ENCODE assay signal across 9 cellular contexts in the genomic region with DNA sequence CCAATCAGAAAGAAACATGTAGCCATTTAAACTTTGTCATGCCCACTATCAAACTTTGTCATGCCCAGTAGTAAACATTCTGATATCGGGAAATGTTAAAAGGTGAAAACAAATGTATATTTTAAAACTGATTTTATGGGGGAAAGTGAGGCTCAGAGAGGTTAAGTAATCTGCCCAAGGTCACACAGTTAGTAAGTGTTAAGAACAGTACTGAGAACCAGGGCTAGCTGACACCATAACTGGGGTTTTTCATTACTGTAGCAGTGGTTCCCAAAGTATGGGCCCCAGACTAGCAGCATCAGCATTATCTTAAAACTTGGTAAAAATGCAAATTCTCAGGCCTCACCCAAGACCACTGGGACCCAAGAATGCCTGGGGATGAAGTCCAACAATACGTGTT. TPM values are rescaled to one million over a fixed set of nuclear protein-coding genes. Genes with fewer than 3 reads are reported as not detected.
"Had no signal": no experiment of that assay in that cellular context is flagged by ENCODE, and none has a peak within 500 bp of the region (broad histone marks: within the 10 kb centered on the region; RNA-seq: fewer than 3 reads in every experiment).

No MANE protein-coding gene starts in this region.

- H3K27ac ChIP-seq: HL-60, KMS-11 had no signal

- H3K36me3 Mint-ChIP-seq: IgD-negative memory B cell had no signal

- DNase-seq: IMR-90, KBM-7, KG1 had no signal

- H3K9me3 Mint-ChIP-seq: IgD-negative memory B cell had no signal

- H3K9ac ChIP-seq: KMS-11 had no signal

- H3K4me3 Mint-ChIP-seq: IgD-negative memory B cell had no signal

- H3K4me1 Mint-ChIP-seq: IgD-negative memory B cell had no signal

- FAIRE-seq: HTR-8/SVneo had no signal

- H3K27ac Mint-ChIP-seq: IgD-negative memory B cell had no signal

- H3K4me2 ChIP-seq: KMS-11 had no signal

RNA-seq across cellular contexts. Expression of gene FRRS1L, which starts 9.9 kb away (rescaled TPM):
- total RNA-seq: HT-29, HT1080 had no signal
- polyA plus RNA-seq: IgD-negative memory B cell had no signal
